ENCODE assay signal across 1 cellular context in the genomic region with DNA sequence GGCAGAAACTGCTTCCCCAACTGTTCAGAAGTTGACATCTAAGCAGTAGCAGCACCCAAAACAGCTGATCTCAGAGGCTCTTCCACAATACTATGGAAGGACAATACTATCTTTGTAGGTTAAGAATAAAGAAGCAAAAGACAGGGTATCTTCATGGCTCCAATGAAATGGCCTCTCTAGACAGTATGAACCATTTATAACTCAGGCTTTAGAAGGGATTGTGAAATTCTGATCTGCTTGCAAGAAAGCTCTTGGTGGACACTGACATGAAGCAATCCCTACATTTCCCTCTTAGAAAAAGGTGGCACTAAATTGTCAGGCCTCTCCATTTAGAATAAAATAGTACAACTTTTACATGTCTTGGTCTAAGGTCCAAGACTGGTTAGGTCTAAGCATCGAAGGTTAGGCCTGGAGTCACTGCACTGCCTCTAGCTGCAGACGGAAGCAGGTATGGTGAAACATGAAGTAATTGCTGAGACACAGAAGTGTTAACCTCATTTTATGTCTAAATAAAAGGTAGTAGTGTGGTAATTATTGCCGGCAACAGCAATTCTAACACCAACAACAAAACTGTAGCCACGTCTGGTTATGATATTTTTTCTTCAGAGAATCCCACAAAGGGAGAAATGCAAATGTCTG.
TF ChIP-seq lines count a peak whose summit lies in the region.

No MANE protein-coding gene starts in this region.

TF ChIP-seq in IMR-90, 13 proteins besides CTCF, POLR2A, EP300 and RAD21:
- TF ChIP-seq CEBPB (IDR thresholded peaks at IDR 0.05; ENCODE audit: low read depth, low read length), result peak; percentile 45
- TF ChIP-seq FOS (IDR thresholded peaks at IDR 0.05; ENCODE audit: low read depth, low read length), result no peak
